Comparison of ENCODE assay signal across 14 cellular contexts in the genomic region with DNA sequence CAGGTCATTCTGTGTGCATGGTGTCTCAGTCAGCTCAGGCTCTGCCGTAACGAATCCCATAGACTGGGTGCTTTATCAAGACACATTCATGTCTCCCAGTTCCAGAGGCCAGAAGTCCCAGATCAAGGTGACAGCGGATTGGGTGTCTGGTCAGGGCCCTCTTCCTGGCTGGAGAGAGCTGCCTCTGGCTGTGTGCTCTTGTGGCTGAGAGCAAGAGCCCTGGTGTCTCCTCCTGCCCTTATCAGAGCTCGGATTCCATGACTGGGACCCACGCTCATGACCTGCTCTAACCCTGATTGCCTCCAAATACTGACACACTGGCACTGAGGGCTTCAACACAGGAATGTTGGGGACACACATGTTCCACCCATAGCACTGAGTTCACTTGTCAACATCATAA. TPM values are rescaled to one million over a fixed set of nuclear protein-coding genes. Genes with fewer than 3 reads are reported as not detected.
A peak's percentile ranks its signal among the peaks of the same experiment; 100 is the strongest.
DNase-seq lines count a peak whose midpoint lies in the region; ATAC-seq and TF ChIP-seq lines count a peak whose summit lies in the region.
"Not testable (repeated sequence)": the region's sequence is repeated elsewhere in the genome, so short reads cannot be mapped to it uniquely, and the experiment has no call there.
"Had no signal": no experiment of that assay in that cellular context is flagged by ENCODE, and none has a peak within 500 bp of the region (broad histone marks: within the 10 kb centered on the region; RNA-seq: fewer than 3 reads in every experiment).

No MANE protein-coding gene starts in this region.

- ATAC-seq in activated naive CD8-positive, alpha-beta T cell treated with anti-CD3 and anti-CD28 coated beads, Interleukin-2, amount 50 U/mL, for 24 hours: not testable (repeated sequence)
- ATAC-seq in left ventricle myocardium superior: peak; percentile 75

- H3K9me3 Mint-ChIP-seq in activated naive CD8-positive, alpha-beta T cell treated with anti-CD3 and anti-CD28 coated beads, Interleukin-2, amount 50 U/mL, for 24 hours; endodermal cell; progenitor cell of endocrine pancreas (ENCODE audit: low read depth): not testable (repeated sequence)

- not testable (repeated sequence) for H3K4me1 ChIP-seq in endodermal cell (ENCODE audit: control insufficient read depth, insufficient read depth, low read length)

- not testable (repeated sequence) for H3K9ac ChIP-seq in endodermal cell (ENCODE audit: extremely low read depth, low read length, poor library complexity, severe bottlenecking)

- not testable (repeated sequence) for H3K27me3 Mint-ChIP-seq in activated naive CD8-positive, alpha-beta T cell treated with anti-CD3 and anti-CD28 coated beads, Interleukin-2, amount 50 U/mL, for 24 hours; endodermal cell (ENCODE audit: insufficient read depth); progenitor cell of endocrine pancreas

- intact Hi-C loops in left ventricle myocardium superior (cut with micrococcal nuclease): not testable (repeated sequence)

- peak; percentile 5 for DNase-seq in H7
- not testable (repeated sequence) for DNase-seq in activated naive CD8-positive, alpha-beta T cell treated with anti-CD3 and anti-CD28 coated beads, Interleukin-2, amount 50 U/mL, for 24 hours; left ventricle myocardium superior; progenitor cell of endocrine pancreas (ENCODE audit: low spot score, unreplicated experiment)
- peak; percentile 39 for DNase-seq in endodermal cell
- DNase-seq in myocyte (ENCODE audit: low read depth): peak; percentile 19

- WGBS in endodermal cell (ENCODE audit: insufficient coverage in 1 of 2, insufficient read length in 1 of 2), 2 experiments: 83% methylated on average over 2 of the region's 5 CpGs; no CpG with 5 or more reads in 1 of the 2 experiments

- H3K4me1 Mint-ChIP-seq in activated naive CD8-positive, alpha-beta T cell treated with anti-CD3 and anti-CD28 coated beads, Interleukin-2, amount 50 U/mL, for 24 hours; endodermal cell; progenitor cell of endocrine pancreas (ENCODE audit: low read depth): not testable (repeated sequence)

- H3K4me3 Mint-ChIP-seq in activated naive CD8-positive, alpha-beta T cell treated with anti-CD3 and anti-CD28 coated beads, Interleukin-2, amount 50 U/mL, for 24 hours; endodermal cell; progenitor cell of endocrine pancreas (ENCODE audit: low read depth): not testable (repeated sequence)

- H3K36me3 Mint-ChIP-seq in activated naive CD8-positive, alpha-beta T cell treated with anti-CD3 and anti-CD28 coated beads, Interleukin-2, amount 50 U/mL, for 24 hours (ENCODE audit: low read depth); endodermal cell (ENCODE audit: low read depth); progenitor cell of endocrine pancreas (ENCODE audit: insufficient read depth): not testable (repeated sequence)

- H3K4me3 ChIP-seq in H7 (ENCODE audit: insufficient read depth, low read depth, low read length); endodermal cell (ENCODE audit: low read length): not testable (repeated sequence)

- not testable (repeated sequence) for H3K36me3 ChIP-seq in H7 (replicated peaks; ENCODE audit: control insufficient read depth, insufficient read depth, low read length); endodermal cell (ENCODE audit: control insufficient read depth, insufficient read depth, low read length)

- H3K27ac Mint-ChIP-seq in activated naive CD8-positive, alpha-beta T cell treated with anti-CD3 and anti-CD28 coated beads, Interleukin-2, amount 50 U/mL, for 24 hours: peak overlapping the region; percentile 54
- not testable (repeated sequence) for H3K27ac Mint-ChIP-seq in endodermal cell
- H3K27ac Mint-ChIP-seq in progenitor cell of endocrine pancreas: peak overlapping the region; percentile 57

- not testable (repeated sequence) for H3K9me3 ChIP-seq in endodermal cell (ENCODE audit: control insufficient read depth, low read length)

- not testable (repeated sequence) for TF ChIP-seq CTCF in endodermal cell (conservative IDR thresholded peaks at IDR 0.05); progenitor cell of endocrine pancreas (IDR thresholded peaks at IDR 0.05; ENCODE audit: unreplicated experiment)

- H3K27me3 ChIP-seq in H7 (ENCODE audit: control insufficient read depth, insufficient read depth, low read length); endodermal cell (ENCODE audit: control insufficient read depth, insufficient read depth, low read length, poor library complexity, severe bottlenecking): not testable (repeated sequence)

- H3K27ac ChIP-seq in endodermal cell (ENCODE audit: low read depth, low read length): not testable (repeated sequence)

RNA-seq across cellular contexts. Expression of gene NUTM2G, which starts 6.1 kb away (rescaled TPM):
- total RNA-seq in H7 (2014; rRNA removed; shearing (Covaris generic)): 0.07 TPM in 2 replicates
- total RNA-seq in endodermal cell (not detected), left ventricle myocardium superior (not detected), myocyte (not detected in 2 replicates), progenitor cell of endocrine pancreas (not detected in 2 replicates)
- polyA plus RNA-seq in endodermal cell (2013, experiment 1 of 2): not detected
- polyA plus RNA-seq in endodermal cell (2013, experiment 2 of 2): not detected
- polyA plus RNA-seq in myocyte (2012): 0.76 TPM
- total RNA-seq: A172; A673; CD4-positive, alpha-beta memory T cell; GM12878; GM23248; H1; HFFc6 had no signal
- polyA plus RNA-seq: BJ, GM23248 had no signal
